42 cellular contexts compared by ENCODE assay signal in the genomic region with DNA sequence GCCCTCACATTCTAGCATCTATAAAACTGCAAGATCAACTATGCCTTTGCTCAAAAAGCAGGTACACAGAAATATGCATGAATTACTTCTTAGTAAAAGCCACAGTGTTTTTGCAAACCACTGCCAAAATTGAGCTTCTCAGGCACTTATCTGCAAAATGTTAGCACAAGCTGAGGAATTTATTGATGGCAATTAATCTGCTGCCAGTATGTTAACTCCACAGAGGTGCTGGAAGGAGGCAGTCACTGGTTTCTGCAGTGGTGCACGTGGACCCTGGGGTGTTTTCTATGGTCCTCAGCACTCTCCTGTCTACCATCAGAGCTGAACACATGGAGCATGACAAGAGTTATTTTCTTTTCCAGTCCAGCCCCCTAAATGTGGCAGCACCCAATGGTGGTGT. TPM values are rescaled to one million over a fixed set of nuclear protein-coding genes. Genes with fewer than 3 reads are reported as not detected.
"Had no signal": no experiment of that assay in that cellular context is flagged by ENCODE, and none has a peak within 500 bp of the region (broad histone marks: within the 10 kb centered on the region; RNA-seq: fewer than 3 reads in every experiment).

No MANE protein-coding gene starts in this region.

- H3K27ac Mint-ChIP-seq: activated naive CD4-positive, alpha-beta T cell treated with anti-CD3 and anti-CD28 coated beads for 36 hours; activated naive CD4-positive, alpha-beta T cell treated with anti-CD3 and anti-CD28 coated beads, Interleukin-2, amount 10 ng/mL, durations not matched to agents 7 days and 5 days; activated naive CD4-positive, alpha-beta T cell treated with anti-CD3 and anti-CD28 coated beads, Interleukin-2, amount 50 U/mL, for 24 hours; activated naive CD4-positive, alpha-beta T cell treated with anti-CD3 and anti-CD28 coated beads, Interleukin-2, amount 50 U/mL, for 72 hours; activated naive CD8-positive, alpha-beta T cell; activated naive CD8-positive, alpha-beta T cell treated with anti-CD3 and anti-CD28 coated beads for 36 hours; activated naive CD8-positive, alpha-beta T cell treated with anti-CD3 and anti-CD28 coated beads, Interleukin-2, amount 10 ng/mL, durations not matched to agents 7 days and 5 days; activated naive CD8-positive, alpha-beta T cell treated with anti-CD3 and anti-CD28 coated beads, Interleukin-2, amount 50 U/mL, for 24 hours; activated T-cell treated with anti-CD3 and anti-CD28 coated beads, Interleukin-2, amount 50 U/mL, for 24 hours; activated T-cell treated with anti-CD3 and anti-CD28 coated beads, Interleukin-2, amount 50 U/mL, for 72 hours; activated T-helper 1 cell treated with anti-CD3 and anti-CD28 coated beads, Interleukin-12 subunit alpha, Interleukin-12 subunit beta, Interleukin-2, Interleukin-4 antibody, amounts not matched to agents 30 ng/mL and 10 ng/mL and 1 ng/mL, durations not matched to agents 14 hours and 24 hours and 36 hours; activated T-helper 17 cell treated with anti-CD3 and anti-CD28 coated beads, Interleukin-2, amount 50 U/mL, for 72 hours; activated T-helper 2 cell treated with anti-CD3 and anti-CD28 coated beads, Interferon-gamma antibody, Interleukin-2, Interleukin-4, amounts not matched to agents 10 μg/mL and 5 μg/mL and 100 μg/mL, durations not matched to agents 14 hours and 24 hours and 36 hours; brain had no signal

- H3K4me1 Mint-ChIP-seq: activated naive CD4-positive, alpha-beta T cell treated with anti-CD3 and anti-CD28 coated beads, Interleukin-2, amount 10 ng/mL, durations not matched to agents 7 days and 5 days; activated naive CD4-positive, alpha-beta T cell treated with anti-CD3 and anti-CD28 coated beads, Interleukin-2, amount 50 U/mL, for 24 hours; activated naive CD8-positive, alpha-beta T cell treated with anti-CD3 and anti-CD28 coated beads for 36 hours; activated naive CD8-positive, alpha-beta T cell treated with anti-CD3 and anti-CD28 coated beads, Interleukin-2, amount 10 ng/mL, durations not matched to agents 7 days and 5 days; activated naive CD8-positive, alpha-beta T cell treated with anti-CD3 and anti-CD28 coated beads, Interleukin-2, amount 50 U/mL, for 24 hours; activated T-helper 17 cell treated with anti-CD3 and anti-CD28 coated beads, Interleukin-2, amount 50 U/mL, for 72 hours; brain; central memory CD8-positive, alpha-beta T cell had no signal

- H3K4me3 ChIP-seq: adrenal gland, ascending aorta, breast epithelium, cardiac muscle cell had no signal

- H3K4me1 ChIP-seq: adrenal gland, ascending aorta, breast epithelium had no signal

- H3K36me3 ChIP-seq: adrenal gland, ascending aorta, breast epithelium had no signal

- ATAC-seq: activated naive CD4-positive, alpha-beta T cell treated with anti-CD3 and anti-CD28 coated beads, Interleukin-2, amount 50 U/mL, for 72 hours; activated naive CD8-positive, alpha-beta T cell treated with anti-CD3 and anti-CD28 coated beads, Interleukin-2, amount 50 U/mL, for 24 hours; activated T-cell treated with anti-CD3 and anti-CD28 coated beads, Interleukin-2, amount 50 U/mL, for 4 hours; activated T-cell treated with anti-CD3 and anti-CD28 coated beads, Interleukin-2, amount 50 U/mL, for 72 hours; activated T-helper 17 cell treated with anti-CD3 and anti-CD28 coated beads, Interleukin-2, amount 50 U/mL, for 72 hours had no signal

- H3K27me3 ChIP-seq: adrenal gland, ascending aorta, brain microvascular endothelial cell, breast epithelium, cardiac muscle cell had no signal

- H3K9me3 Mint-ChIP-seq: activated naive CD4-positive, alpha-beta T cell treated with anti-CD3 and anti-CD28 coated beads for 36 hours; activated naive CD4-positive, alpha-beta T cell treated with anti-CD3 and anti-CD28 coated beads, Interleukin-2, amount 10 ng/mL, durations not matched to agents 7 days and 5 days; activated naive CD4-positive, alpha-beta T cell treated with anti-CD3 and anti-CD28 coated beads, Interleukin-2, amount 50 U/mL, for 24 hours; activated naive CD4-positive, alpha-beta T cell treated with anti-CD3 and anti-CD28 coated beads, Interleukin-2, amount 50 U/mL, for 72 hours; activated naive CD8-positive, alpha-beta T cell treated with anti-CD3 and anti-CD28 coated beads for 36 hours; activated naive CD8-positive, alpha-beta T cell treated with anti-CD3 and anti-CD28 coated beads, Interleukin-2, amount 10 ng/mL, durations not matched to agents 7 days and 5 days; activated naive CD8-positive, alpha-beta T cell treated with anti-CD3 and anti-CD28 coated beads, Interleukin-2, amount 50 U/mL, for 24 hours; activated T-cell treated with anti-CD3 and anti-CD28 coated beads, Interleukin-2, amount 50 U/mL, for 24 hours; activated T-cell treated with anti-CD3 and anti-CD28 coated beads, Interleukin-2, amount 50 U/mL, for 4 hours; activated T-cell treated with anti-CD3 and anti-CD28 coated beads, Interleukin-2, amount 50 U/mL, for 72 hours; activated T-helper 1 cell treated with anti-CD3 and anti-CD28 coated beads, Interleukin-12 subunit alpha, Interleukin-12 subunit beta, Interleukin-2, Interleukin-4 antibody, amounts not matched to agents 30 ng/mL and 10 ng/mL and 1 ng/mL, durations not matched to agents 14 hours and 24 hours and 36 hours; activated T-helper 17 cell treated with anti-CD3 and anti-CD28 coated beads, Interleukin-2, amount 50 U/mL, for 72 hours; activated T-helper 2 cell treated with anti-CD3 and anti-CD28 coated beads, Interferon-gamma antibody, Interleukin-2, Interleukin-4, amounts not matched to agents 10 μg/mL and 5 μg/mL and 100 μg/mL, durations not matched to agents 14 hours and 24 hours and 36 hours; brain; central memory CD8-positive, alpha-beta T cell had no signal

- H3K36me3 Mint-ChIP-seq: activated naive CD4-positive, alpha-beta T cell treated with anti-CD3 and anti-CD28 coated beads, Interleukin-2, amount 10 ng/mL, durations not matched to agents 7 days and 5 days; activated naive CD4-positive, alpha-beta T cell treated with anti-CD3 and anti-CD28 coated beads, Interleukin-2, amount 50 U/mL, for 24 hours; activated naive CD4-positive, alpha-beta T cell treated with anti-CD3 and anti-CD28 coated beads, Interleukin-2, amount 50 U/mL, for 72 hours; activated naive CD8-positive, alpha-beta T cell; activated naive CD8-positive, alpha-beta T cell treated with anti-CD3 and anti-CD28 coated beads for 36 hours; activated naive CD8-positive, alpha-beta T cell treated with anti-CD3 and anti-CD28 coated beads, Interleukin-2, amount 10 ng/mL, durations not matched to agents 7 days and 5 days had no signal

- H3K27me3 Mint-ChIP-seq: brain had no signal

- H3K4me3 Mint-ChIP-seq: activated naive CD4-positive, alpha-beta T cell treated with anti-CD3 and anti-CD28 coated beads for 36 hours; activated naive CD4-positive, alpha-beta T cell treated with anti-CD3 and anti-CD28 coated beads, Interleukin-2, amount 10 ng/mL, durations not matched to agents 7 days and 5 days; activated naive CD4-positive, alpha-beta T cell treated with anti-CD3 and anti-CD28 coated beads, Interleukin-2, amount 50 U/mL, for 24 hours; activated naive CD8-positive, alpha-beta T cell; activated naive CD8-positive, alpha-beta T cell treated with anti-CD3 and anti-CD28 coated beads for 36 hours; activated naive CD8-positive, alpha-beta T cell treated with anti-CD3 and anti-CD28 coated beads, Interleukin-2, amount 10 ng/mL, durations not matched to agents 7 days and 5 days; activated naive CD8-positive, alpha-beta T cell treated with anti-CD3 and anti-CD28 coated beads, Interleukin-2, amount 50 U/mL, for 24 hours; activated T-cell treated with anti-CD3 and anti-CD28 coated beads, Interleukin-2, amount 50 U/mL, for 24 hours; activated T-cell treated with anti-CD3 and anti-CD28 coated beads, Interleukin-2, amount 50 U/mL, for 4 hours; activated T-cell treated with anti-CD3 and anti-CD28 coated beads, Interleukin-2, amount 50 U/mL, for 72 hours; activated T-helper 1 cell treated with anti-CD3 and anti-CD28 coated beads, Interleukin-12 subunit alpha, Interleukin-12 subunit beta, Interleukin-2, Interleukin-4 antibody, amounts not matched to agents 30 ng/mL and 10 ng/mL and 1 ng/mL, durations not matched to agents 14 hours and 24 hours and 36 hours; activated T-helper 17 cell treated with anti-CD3 and anti-CD28 coated beads, Interleukin-2, amount 50 U/mL, for 72 hours; brain; central memory CD8-positive, alpha-beta T cell had no signal

- DNase-seq: activated effector memory CD4-positive, alpha-beta T cell treated with anti-CD3 and anti-CD28 coated beads, Interleukin-2, amount 50 U/mL, for 16 hours; activated effector memory CD4-positive, alpha-beta T cell treated with Interleukin-2 at 50 U/mL for 16 hours; activated gamma-delta T cell; activated gamma-delta T cell treated with Interleukin-2 at 50 U/mL for 16 hours; activated naive CD4-positive, alpha-beta T cell; activated naive CD4-positive, alpha-beta T cell treated with anti-CD3 and anti-CD28 coated beads for 36 hours; activated naive CD4-positive, alpha-beta T cell treated with anti-CD3 and anti-CD28 coated beads, Interleukin-2, amount 10 ng/mL, durations not matched to agents 7 days and 5 days; activated naive CD4-positive, alpha-beta T cell treated with anti-CD3 and anti-CD28 coated beads, Interleukin-2, amount 50 U/mL, for 16 hours; activated naive CD4-positive, alpha-beta T cell treated with Interleukin-2 at 50 U/mL for 16 hours; activated naive CD8-positive, alpha-beta T cell treated with anti-CD3 and anti-CD28 coated beads for 36 hours; activated naive CD8-positive, alpha-beta T cell treated with anti-CD3 and anti-CD28 coated beads, Interleukin-2, amount 10 ng/mL, durations not matched to agents 7 days and 5 days; activated naive CD8-positive, alpha-beta T cell treated with anti-CD3 and anti-CD28 coated beads, Interleukin-2, amount 50 U/mL, for 24 hours; activated T-cell treated with anti-CD3 and anti-CD28 coated beads for 4 hours; activated T-cell treated with anti-CD3 and anti-CD28 coated beads, Interleukin-2, amount 50 U/mL, for 1 hour; activated T-cell treated with anti-CD3 and anti-CD28 coated beads, Interleukin-2, amount 50 U/mL, for 24 hours; activated T-cell treated with anti-CD3 and anti-CD28 coated beads, Interleukin-2, amount 50 U/mL, for 4 hours; activated T-cell treated with anti-CD3 and anti-CD28 coated beads, Interleukin-2, amount 50 U/mL, for 48 hours; activated T-cell treated with anti-CD3 and anti-CD28 coated beads, Interleukin-2, amount 50 U/mL, for 72 hours; adrenal gland; amniotic stem cell; amygdala; anterior cingulate cortex; aorta; brain microvascular endothelial cell; caudate nucleus; central memory CD4-positive, alpha-beta T cell; cerebellar nuclear complex had no signal

- H3K27ac ChIP-seq: adrenal gland, ascending aorta, brain microvascular endothelial cell, breast epithelium, cardiac muscle cell had no signal

- H3K9me3 ChIP-seq: adrenal gland, ascending aorta, breast epithelium had no signal

- FAIRE-seq: astrocyte, bronchial epithelial cell had no signal

RNA-seq across cellular contexts. Expression of gene CLDN10, which starts 44.2 kb away (rescaled TPM):
- total RNA-seq: activated naive CD4-positive, alpha-beta T cell treated with anti-CD3 and anti-CD28 coated beads for 36 hours; activated naive CD4-positive, alpha-beta T cell treated with anti-CD3 and anti-CD28 coated beads, Interleukin-2, amount 50 U/mL, for 72 hours; activated naive CD8-positive, alpha-beta T cell treated with anti-CD3 and anti-CD28 coated beads for 36 hours; activated naive CD8-positive, alpha-beta T cell treated with anti-CD3 and anti-CD28 coated beads, Interleukin-2, amount 10 ng/mL, durations not matched to agents 7 days and 5 days; activated T-cell treated with anti-CD3 and anti-CD28 coated beads, Interleukin-2, amount 50 U/mL, for 4 hours; activated T-cell treated with anti-CD3 and anti-CD28 coated beads, Interleukin-2, amount 50 U/mL, for 72 hours; activated T-helper 1 cell treated with anti-CD3 and anti-CD28 coated beads, Interleukin-12 subunit alpha, Interleukin-12 subunit beta, Interleukin-2, Interleukin-4 antibody, amounts not matched to agents 30 ng/mL and 10 ng/mL and 1 ng/mL, durations not matched to agents 14 hours and 24 hours and 36 hours; activated T-helper 17 cell treated with anti-CD3 and anti-CD28 coated beads, Interleukin-2, amount 50 U/mL, for 72 hours; activated T-helper 2 cell treated with anti-CD3 and anti-CD28 coated beads, Interferon-gamma antibody, Interleukin-2, Interleukin-4, amounts not matched to agents 10 μg/mL and 5 μg/mL and 100 μg/mL, durations not matched to agents 14 hours and 24 hours and 36 hours; bronchial epithelial cell; cardiac septum; chondrocyte had no signal

RNA-seq across cellular contexts. Expression of gene DZIP1, which starts 47.8 kb away (rescaled TPM):
- total RNA-seq: activated T-helper 17 cell treated with anti-CD3 and anti-CD28 coated beads, Interleukin-2, amount 50 U/mL, for 72 hours had no signal
